ENCODE assay signal across 1 cellular context in the genomic region with DNA sequence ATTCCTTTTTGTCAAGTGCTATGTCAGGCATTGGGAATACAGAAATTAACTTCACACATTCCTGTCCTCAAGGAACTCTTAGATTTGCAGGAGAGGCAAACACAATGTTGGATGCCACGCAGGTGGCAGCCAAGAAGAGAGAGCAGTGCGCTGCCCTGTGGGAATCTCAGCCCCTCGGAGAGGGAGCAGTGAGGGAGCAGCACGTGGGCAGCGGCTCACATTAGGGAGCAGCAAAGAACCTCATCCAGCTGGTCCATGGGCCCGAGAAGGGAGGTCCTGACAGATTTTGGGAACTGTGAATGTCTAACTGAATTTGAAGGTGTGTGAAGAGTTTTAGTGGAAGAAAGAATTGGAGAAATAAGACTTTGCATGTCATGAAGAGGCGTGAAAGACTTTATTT.
TF ChIP-seq lines count a peak whose summit lies in the region.

No MANE protein-coding gene starts in this region.

TF ChIP-seq in GM23338, 12 proteins besides CTCF, POLR2A, EP300 and RAD21:
- TF ChIP-seq JUNB (IDR thresholded peaks at IDR 0.05; ENCODE audit: unreplicated experiment) (no peak), ZNF331 (CRISPR knock-in tag; IDR thresholded peaks at IDR 0.05; ENCODE audit: low read depth) (no peak)
